In genomic region chr19:58557253-58558065, GRCh38 we compare ENCODE assay signal across 1 cellular context.
TF ChIP-seq lines count a peak whose summit lies in the region.

No MANE protein-coding gene starts in this region.

TF ChIP-seq in IMR-90, 13 proteins besides CTCF, POLR2A, EP300 and RAD21:
- TF ChIP-seq FOS (IDR thresholded peaks at IDR 0.05; ENCODE audit: low read depth, low read length) (no peak), MAFK (IDR thresholded peaks at IDR 0.05; ENCODE audit: low read depth, low read length) (no peak), CEBPB (IDR thresholded peaks at IDR 0.05; ENCODE audit: low read depth, low read length) (no peak), MXI1 (IDR thresholded peaks at IDR 0.05; ENCODE audit: borderline replicate concordance, low read depth, low read length) (no peak), BHLHE40 (IDR thresholded peaks at IDR 0.05; ENCODE audit: low read depth, low read length) (no peak), CHD1 (IDR thresholded peaks at IDR 0.05; ENCODE audit: low read depth, low read length) (no peak), NFE2L2 (IDR thresholded peaks at IDR 0.05; ENCODE audit: low read depth, low read length) (no peak), RCOR1 (IDR thresholded peaks at IDR 0.05; ENCODE audit: insufficient replicate concordance, low read length) (no peak)
- TF ChIP-seq, protein P1, sequence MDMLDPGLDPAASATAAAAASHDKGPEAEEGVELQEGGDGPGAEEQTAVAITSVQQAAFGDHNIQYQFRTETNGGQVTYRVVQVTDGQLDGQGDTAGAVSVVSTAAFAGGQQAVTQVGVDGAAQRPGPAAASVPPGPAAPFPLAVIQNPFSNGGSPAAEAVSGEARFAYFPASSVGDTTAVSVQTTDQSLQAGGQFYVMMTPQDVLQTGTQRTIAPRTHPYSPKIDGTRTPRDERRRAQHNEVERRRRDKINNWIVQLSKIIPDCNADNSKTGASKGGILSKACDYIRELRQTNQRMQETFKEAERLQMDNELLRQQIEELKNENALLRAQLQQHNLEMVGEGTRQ (IDR thresholded peaks at IDR 0.05; ENCODE audit: low read depth, low read length): no peak
- TF ChIP-seq, protein P2, sequence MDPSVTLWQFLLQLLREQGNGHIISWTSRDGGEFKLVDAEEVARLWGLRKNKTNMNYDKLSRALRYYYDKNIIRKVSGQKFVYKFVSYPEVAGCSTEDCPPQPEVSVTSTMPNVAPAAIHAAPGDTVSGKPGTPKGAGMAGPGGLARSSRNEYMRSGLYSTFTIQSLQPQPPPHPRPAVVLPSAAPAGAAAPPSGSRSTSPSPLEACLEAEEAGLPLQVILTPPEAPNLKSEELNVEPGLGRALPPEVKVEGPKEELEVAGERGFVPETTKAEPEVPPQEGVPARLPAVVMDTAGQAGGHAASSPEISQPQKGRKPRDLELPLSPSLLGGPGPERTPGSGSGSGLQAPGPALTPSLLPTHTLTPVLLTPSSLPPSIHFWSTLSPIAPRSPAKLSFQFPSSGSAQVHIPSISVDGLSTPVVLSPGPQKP (IDR thresholded peaks at IDR 0.05; ENCODE audit: borderline replicate concordance, low read depth, low read length): no peak
